ENCODE assay signal across 9 cellular contexts in genomic region chr2:95297088-95297487, GRCh38. TPM values are rescaled to one million over a fixed set of nuclear protein-coding genes. Genes with fewer than 3 reads are reported as not detected.
A peak's percentile ranks its signal among the peaks of the same experiment; 100 is the strongest.
DNase-seq lines count a peak whose midpoint lies in the region; ATAC-seq and TF ChIP-seq lines count a peak whose summit lies in the region.
"Had no signal": no experiment of that assay in that cellular context is flagged by ENCODE, and none has a peak within 500 bp of the region (broad histone marks: within the 10 kb centered on the region; RNA-seq: fewer than 3 reads in every experiment).

Gene KCNIP3, plus strand, starts transcription at chr2:95297347. Its CDS starts 92 bp downstream, at chr2:95297439.

- H3K27me3 ChIP-seq in foreskin keratinocyte: peaks cover 38% of the 10 kb centered on the region

- peaks cover 11% of the 10 kb centered on the region for H3K4me1 ChIP-seq in foreskin keratinocyte

- no peak for TF ChIP-seq CTCF in foreskin keratinocyte (conservative IDR thresholded peaks at IDR 0.05)

- H3K27ac ChIP-seq in foreskin keratinocyte: no peak within 1 kb of the TSS
- H3K27ac ChIP-seq: neutrophil had no signal

- ATAC-seq in foreskin keratinocyte (no peak), GM18519 (IDR thresholded peaks at IDR 0.05; ENCODE audit: low FRiP score, unreplicated experiment) (no peak)

- DNase-seq in C1 segment of cervical spinal cord (lab: John Stamatoyannopoulos, UW): peak in 8 of 14 donors; percentile 11 to 55 (median 34)
- DNase-seq in NCI-H146 treated with DMSO at 0.1 percent for 48 hours (lab: John Stamatoyannopoulos, UW; ENCODE audit: unreplicated experiment): peak; percentile 71
- DNase-seq in astrocyte of the hippocampus (ENCODE audit: low read depth, low spot score): peak; percentile 60
- peak; percentile 71 for DNase-seq in medulla oblongata (ENCODE audit: extremely low spot score)
- no peak for DNase-seq in foreskin keratinocyte
- DNase-seq in 8988T: no peak
- DNase-seq in DMS114 treated with DMSO at 0.1 percent for 48 hours (lab: John Stamatoyannopoulos, UW; ENCODE audit: unreplicated experiment): no peak

RNA-seq across cellular contexts. Expression of gene KCNIP3, which starts in this region (rescaled TPM):
- total RNA-seq in foreskin keratinocyte: 6.4 and 9.0 TPM in 2 replicates
- polyA plus RNA-seq in foreskin keratinocyte: 7.1 and 9.2 TPM in 2 replicates

Comparison
In these comparisons a context has a peak if more than half of its experiments do, and no peak if none do; other contexts are left out.
1. DNase-seq: peak in C1 segment of cervical spinal cord (8 of 14), NCI-H146 treated with DMSO at 0.1 percent for 48 hours (single experiment), astrocyte of the hippocampus (single experiment) and medulla oblongata (single experiment); none in foreskin keratinocyte (0 of 2), 8988T (single experiment) and DMS114 treated with DMSO at 0.1 percent for 48 hours (single experiment).